ENCODE assay signal across 19 cellular contexts in the genomic region with DNA sequence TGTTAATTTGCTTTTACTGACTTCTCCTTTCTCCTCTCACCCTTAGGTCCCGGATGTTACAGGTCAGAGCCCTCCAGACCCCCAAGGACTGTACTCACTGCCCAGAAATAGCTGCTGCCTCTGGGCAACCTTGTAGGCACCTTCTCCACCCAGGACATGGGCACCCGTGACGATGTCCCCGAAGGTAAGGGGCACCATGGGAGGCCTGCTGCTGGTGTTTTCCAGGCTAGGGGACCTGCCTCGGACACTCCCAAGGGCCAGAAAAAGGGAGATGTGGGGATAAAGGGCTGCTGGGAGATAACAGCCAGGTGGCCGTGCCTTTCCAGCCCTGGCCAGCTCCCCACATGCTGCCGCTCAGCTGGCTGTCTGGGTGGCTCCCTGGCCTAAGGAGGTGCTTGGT. TPM values are rescaled to one million over a fixed set of nuclear protein-coding genes. Genes with fewer than 3 reads are reported as not detected.
"Had no signal": no experiment of that assay in that cellular context is flagged by ENCODE, and none has a peak within 500 bp of the region (broad histone marks: within the 10 kb centered on the region; RNA-seq: fewer than 3 reads in every experiment).

No MANE protein-coding gene starts in this region.

- H3K4me3 ChIP-seq: MG63 had no signal

- H3K27me3 ChIP-seq: MG63 had no signal

- H3K36me3 ChIP-seq: MG63 had no signal

- H3K9me3 ChIP-seq: MG63 had no signal

- DNase-seq: IMR-90, Karpas-422, KG1, MG63, NCI-H1092, NCI-H1105 treated with DMSO at 0.1 percent for 48 hours, NCI-H1417 treated with DMSO at 0.1 percent for 48 hours, NCI-H146, NCI-H1694 treated with DMSO at 0.1 percent for 48 hours, NCI-H1930, NCI-H2081, NCI-H2107, NCI-H2227 treated with DMSO at 0.1 percent for 48 hours, NCI-H524, NCI-H526 treated with DMSO at 0.1 percent for 48 hours, NCI-H748 treated with DMSO at 0.1 percent for 48 hours, SHP77 had no signal

- ATAC-seq: HepG2 had no signal

RNA-seq across cellular contexts. Expression of a gene that starts 13.6 kb away (rescaled TPM):
- total RNA-seq: NCI-H460 had no signal
